15 cellular contexts compared by ENCODE assay signal in the genomic region with DNA sequence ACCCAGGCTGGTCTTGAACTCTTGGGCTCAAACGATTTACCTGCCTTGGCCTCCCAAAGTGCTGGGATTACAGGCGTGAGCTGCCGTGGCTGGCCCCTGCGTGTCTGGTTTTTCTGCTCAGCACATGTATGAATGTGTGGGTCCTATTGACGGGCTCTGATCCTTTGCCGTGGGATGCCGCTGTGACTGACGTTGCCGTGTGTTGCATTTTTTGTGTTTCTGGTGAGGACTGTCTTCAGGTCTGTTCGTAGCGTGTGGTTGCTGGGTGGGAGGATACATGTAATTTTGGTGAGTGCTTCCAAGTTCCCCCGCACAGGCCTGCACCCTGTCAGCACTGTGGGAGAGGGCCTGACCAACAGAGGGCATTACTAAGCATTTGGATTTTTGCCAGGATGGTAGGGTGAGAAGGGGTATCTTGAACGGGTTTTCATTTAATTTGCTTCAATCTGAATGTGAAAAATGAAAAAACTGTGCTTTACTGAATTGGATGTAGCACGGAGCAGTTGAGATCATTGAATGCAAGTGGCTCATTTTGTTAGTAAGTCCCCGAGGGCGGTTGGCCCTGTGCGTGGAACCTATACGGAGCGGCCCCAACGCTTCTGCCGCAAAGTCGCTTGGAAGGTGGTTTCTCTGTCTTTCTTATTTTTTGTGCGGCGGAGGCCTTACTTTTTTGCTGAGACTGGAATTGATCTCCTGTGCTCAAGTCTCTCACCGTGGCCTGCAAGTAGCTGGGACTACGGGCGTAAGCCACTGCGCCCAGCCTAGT. TPM values are rescaled to one million over a fixed set of nuclear protein-coding genes. Genes with fewer than 3 reads are reported as not detected.
DNase-seq lines count a peak whose midpoint lies in the region; ATAC-seq, FAIRE-seq and TF ChIP-seq lines count a peak whose summit lies in the region.
"Had no signal": no experiment of that assay in that cellular context is flagged by ENCODE, and none has a peak within 500 bp of the region (broad histone marks: within the 10 kb centered on the region; RNA-seq: fewer than 3 reads in every experiment).

No MANE protein-coding gene starts in this region.

- CTCF ChIA-PET in activated naive CD4-positive, alpha-beta T cell treated with anti-CD3 and anti-CD28 coated beads, Interleukin-2, amount 10 ng/mL, durations not matched to agents 7 days and 5 days (lab: Charles Lee), result interaction anchor here (1.1 to 1.8 kb wide), 2 partner anchors 94 to 168 kb away, joined by 3 to 4 read pairs; no protein-coding TSS in a partner anchor
- CTCF ChIA-PET in Panc1 (lab: Charles Lee), result interaction anchor here (0.6 kb wide), 1 partner anchor 9 kb away, joined by 5 read pairs; no protein-coding TSS in a partner anchor

- peaks cover 28% of the 10 kb centered on the region for H3K36me3 Mint-ChIP-seq in activated naive CD4-positive, alpha-beta T cell treated with anti-CD3 and anti-CD28 coated beads, Interleukin-2, amount 10 ng/mL, durations not matched to agents 7 days and 5 days
- peaks cover 46% of the 10 kb centered on the region for H3K36me3 Mint-ChIP-seq in dendritic cell treated with granulocyte-macrophage colony-stimulating factor and Interleukin-4, amounts not matched to agents 40 ng/mL and 50 ng/mL, for 4 days (ENCODE audit: low read depth)

- WGBS in spleen, 5 donors, result 86 to 91% (median 90%) methylated on average over 27 to 28 of the region's 28 CpGs

- H3K9me3 ChIP-seq in Panc1 (ENCODE audit: control insufficient read depth, insufficient read depth, low read depth, low read length) (peaks cover 8% of the 10 kb centered on the region; the same call in 1 of the 2 replicates), spleen (peaks cover 0 to 20% (median 19%) of the 10 kb centered on the region in 8 donors)

- H3K4me1 ChIP-seq in Panc1 (ENCODE audit: control insufficient read depth, insufficient read depth, low read length) (peaks cover 13% of the 10 kb centered on the region), spleen (peaks cover 0 to 59% (median 17%) of the 10 kb centered on the region in 6 donors)

- H3K27me3 ChIP-seq in Panc1 (ENCODE audit: control insufficient read depth, insufficient read depth, low read length), result no peaks in the 10 kb centered on the region
- H3K27me3 ChIP-seq in spleen (replicated peaks in 1 of 7), result no peaks in the 10 kb centered on the region

- intact Hi-C loops in Panc1 (cut with micrococcal nuclease; ENCODE audit: unreplicated experiment) (no loop called here), spleen (cut with DNase I; ENCODE audit: low total_unique reads) (loop anchor here (10.0 kb wide), 1 partner anchor 53 kb away; the partner anchor contains the start of genes ALG12 and CRELD2)
- intact Hi-C loops in dendritic cell treated with granulocyte-macrophage colony-stimulating factor and Interleukin-4, amounts not matched to agents 40 ng/mL and 50 ng/mL, for 4 days (cut with micrococcal nuclease), result no loop called here

- H3K4me1 Mint-ChIP-seq in activated naive CD4-positive, alpha-beta T cell treated with anti-CD3 and anti-CD28 coated beads, Interleukin-2, amount 10 ng/mL, durations not matched to agents 7 days and 5 days, result peaks cover 47% of the 10 kb centered on the region
- H3K4me1 Mint-ChIP-seq in dendritic cell treated with granulocyte-macrophage colony-stimulating factor and Interleukin-4, amounts not matched to agents 40 ng/mL and 50 ng/mL, for 4 days (ENCODE audit: low read depth), result peaks cover 56% of the 10 kb centered on the region

- peaks cover 16% of the 10 kb centered on the region for H3K9me3 Mint-ChIP-seq in activated naive CD4-positive, alpha-beta T cell treated with anti-CD3 and anti-CD28 coated beads, Interleukin-2, amount 10 ng/mL, durations not matched to agents 7 days and 5 days
- peaks cover 15% of the 10 kb centered on the region for H3K9me3 Mint-ChIP-seq in dendritic cell treated with granulocyte-macrophage colony-stimulating factor and Interleukin-4, amounts not matched to agents 40 ng/mL and 50 ng/mL, for 4 days

- no peaks in the 10 kb centered on the region for H3K36me3 ChIP-seq in Panc1 (ENCODE audit: control insufficient read depth, insufficient read depth, low read length)
- H3K36me3 ChIP-seq in spleen, result peaks cover 0 to 12% (median 0%) of the 10 kb centered on the region in 6 donors

- TF ChIP-seq POLR2A in spleen (IDR thresholded peaks at IDR 0.05) (no peak), GM12892 (IDR thresholded peaks at IDR 0.05; ENCODE audit: low read depth, low read length) (no peak)

- in situ Hi-C loops in Panc1 (cut with HindIII; ENCODE audit: low pct_unique_long_range_greater_than_20kb, low sequenced_read_pairs), result no loop called here

- TF ChIP-seq CTCF in Panc1 (IDR thresholded peaks at IDR 0.05) (no peak), spleen (IDR thresholded peaks at IDR 0.05 in 8 of 11, conservative IDR thresholded peaks at IDR 0.05 in 3 of 11) (no peak)

- no peak for FAIRE-seq in GM12892 (lab: Jason Lieb, UNC)
- FAIRE-seq: frontal cortex, H54 had no signal

- ATAC-seq in Panc1, result no peak

- H3K4me3 Mint-ChIP-seq in activated naive CD4-positive, alpha-beta T cell treated with anti-CD3 and anti-CD28 coated beads, Interleukin-2, amount 10 ng/mL, durations not matched to agents 7 days and 5 days, result no peak overlapping the region
- no peak overlapping the region for H3K4me3 Mint-ChIP-seq in dendritic cell treated with granulocyte-macrophage colony-stimulating factor and Interleukin-4, amounts not matched to agents 40 ng/mL and 50 ng/mL, for 4 days
- H3K4me3 Mint-ChIP-seq: activated B cell treated with CpG ODN at 0.5 μM for 24 hours had no signal

- H3K27ac Mint-ChIP-seq in activated naive CD4-positive, alpha-beta T cell treated with anti-CD3 and anti-CD28 coated beads, Interleukin-2, amount 10 ng/mL, durations not matched to agents 7 days and 5 days, result peak overlapping the region; percentile 57
- peak overlapping the region; percentile 46 for H3K27ac Mint-ChIP-seq in dendritic cell treated with granulocyte-macrophage colony-stimulating factor and Interleukin-4, amounts not matched to agents 40 ng/mL and 50 ng/mL, for 4 days
- H3K27ac Mint-ChIP-seq: activated B cell treated with CpG ODN at 0.5 μM for 24 hours had no signal

- DNase-seq in activated naive CD4-positive, alpha-beta T cell treated with anti-CD3 and anti-CD28 coated beads, Interleukin-2, amount 10 ng/mL, durations not matched to agents 7 days and 5 days, result no peak
- no peak for DNase-seq in activated naive CD4-positive, alpha-beta T cell treated with Interleukin-2 at 50 U/mL for 16 hours
- DNase-seq in Panc1 (ENCODE audit: low read depth, low spot score), result no peak
- DNase-seq in spleen, result peak; percentile 37
- DNase-seq in GM12892 (ENCODE audit: insufficient read length), result no peak
- no peak for DNase-seq in stimulated activated CD4-positive, alpha-beta T cell treated with anti-CD3 and anti-CD28 coated beads, Interleukin-4, amount 100 ng/mL, for 4 hours
- DNase-seq in amniotic stem cell (lab: John Stamatoyannopoulos, UW), result no peak
- DNase-seq: activated B cell treated with CpG ODN at 0.5 μM for 24 hours, IMR-90, mammary epithelial cell, NCI-H1436 treated with DMSO at 0.1 percent for 48 hours, OCI-M1 had no signal

- H3K27ac ChIP-seq in Panc1 (ENCODE audit: low read length) (no peak overlapping the region), spleen (no peak overlapping the region)

- POLR2A ChIA-PET in Panc1 (lab: Charles Lee), result no interaction called here

- BruUV-seq in Panc1 (replicated peaks; lab: Mats Ljungman, UMichigan), result TSS peak; percentile 49

- no peaks in the 10 kb centered on the region for H3K27me3 Mint-ChIP-seq in activated naive CD4-positive, alpha-beta T cell treated with anti-CD3 and anti-CD28 coated beads, Interleukin-2, amount 10 ng/mL, durations not matched to agents 7 days and 5 days
- H3K27me3 Mint-ChIP-seq in dendritic cell treated with granulocyte-macrophage colony-stimulating factor and Interleukin-4, amounts not matched to agents 40 ng/mL and 50 ng/mL, for 4 days, result no peaks in the 10 kb centered on the region
- H3K27me3 Mint-ChIP-seq: activated B cell treated with CpG ODN at 0.5 μM for 24 hours had no signal

- H3K4me3 ChIP-seq in Panc1 (ENCODE audit: low read depth in 2 of 2, low read length in 2 of 2) (no peak overlapping the region), spleen (no peak overlapping the region)

RNA-seq across cellular contexts. Expression of gene ZBED4, which starts 8.2 kb away (rescaled TPM):
- total RNA-seq in Panc1 (2021; ENCODE audit: unreplicated experiment) (17.3 TPM), spleen (10 to 100 TPM; 10.1 to 23.2 (median 16.1) TPM)
- polyA plus RNA-seq in Panc1 (2012; ENCODE audit: insufficient read length), result 11.6 TPM
- 1 to 10 TPM; 2.9 to 5.3 (median 3.5) TPM for polyA plus RNA-seq in spleen
- polyA plus RNA-seq in GM12892 (2012; ENCODE audit: missing spikeins), result 11.3 TPM

RNA-seq across cellular contexts. Expression of gene BRD1, which starts 34.2 kb away (rescaled TPM):
- total RNA-seq in Panc1 (2021; ENCODE audit: unreplicated experiment) (24.0 TPM), spleen (10 to 100 TPM; 35.3 to 59.6 (median 46.9) TPM)
- polyA plus RNA-seq in Panc1 (2012; ENCODE audit: insufficient read length), result 22.1 TPM
- 10 to 100 TPM; 14.2 to 23.1 (median 17.6) TPM for polyA plus RNA-seq in spleen
- 8.5 TPM for polyA plus RNA-seq in GM12892 (2012; ENCODE audit: missing spikeins)

RNA-seq across cellular contexts. Expression of gene ALG12, which starts 56.4 kb away (rescaled TPM):
- 23.4 TPM for total RNA-seq in Panc1 (2021; ENCODE audit: unreplicated experiment)
- polyA plus RNA-seq in Panc1 (2012; ENCODE audit: insufficient read length), result 41.1 TPM
- total RNA-seq in spleen, result 10 to 100 TPM; 10.2 to 20.1 (median 13.3) TPM
- 1 to 10 TPM; 5.7 to 7.1 (median 5.9) TPM for polyA plus RNA-seq in spleen
- polyA plus RNA-seq in GM12892 (2012; ENCODE audit: missing spikeins), result 4.9 TPM

RNA-seq across cellular contexts. Expression of gene CRELD2, which starts 56.6 kb away (rescaled TPM):
- total RNA-seq in Panc1 (2021; ENCODE audit: unreplicated experiment), result 59.7 TPM
- 98.5 TPM for polyA plus RNA-seq in Panc1 (2012; ENCODE audit: insufficient read length)
- 10 to 100 TPM; 23.2 to 46.3 (median 38.1) TPM for total RNA-seq in spleen
- 10 to 100 TPM; 16.2 to 26.3 (median 18.3) TPM for polyA plus RNA-seq in spleen
- polyA plus RNA-seq in GM12892 (2012; ENCODE audit: missing spikeins), result 16.7 TPM
